ENCODE assay signal across 24 cellular contexts in genomic region chr12:79358716-79359341, GRCh38.
A peak's percentile ranks its signal among the peaks of the same experiment; 100 is the strongest.
DNase-seq lines count a peak whose midpoint lies in the region.
"Had no signal": no experiment of that assay in that cellular context is flagged by ENCODE, and none has a peak within 500 bp of the region (broad histone marks: within the 10 kb centered on the region; RNA-seq: fewer than 3 reads in every experiment).

No MANE protein-coding gene starts in this region.

- no peak overlapping the region for H3K27ac ChIP-seq in effector memory CD4-positive, alpha-beta T cell (ENCODE audit: insufficient read depth, low read length, poor library complexity, severe bottlenecking)
- H3K27ac ChIP-seq: neutrophil, PC-9, prostate gland, thyroid gland had no signal

- no peak overlapping the region for H3K4me3 ChIP-seq in effector memory CD4-positive, alpha-beta T cell (ENCODE audit: insufficient read depth, low read depth, low read length, poor library complexity, severe bottlenecking)
- H3K4me3 ChIP-seq: PC-9, prostate gland, thyroid gland had no signal

- H3K27me3 ChIP-seq in effector memory CD4-positive, alpha-beta T cell (replicated peaks; ENCODE audit: control insufficient read depth, insufficient read depth, low read length, poor library complexity, severe bottlenecking), result no peaks in the 10 kb centered on the region
- H3K27me3 ChIP-seq: neutrophil, thyroid gland had no signal

- DNase-seq in HT1080 (ENCODE audit: low read depth), result peak; percentile 7
- DNase-seq in MV-4-11 (lab: John Stamatoyannopoulos, UW), result peak; percentile 74
- peak; percentile 35 for DNase-seq in astrocyte of the hippocampus (ENCODE audit: low read depth, low spot score)
- DNase-seq in iris pigment epithelial cell (ENCODE audit: low read depth), result peak; percentile 11
- no peak for DNase-seq in NCI-H345 (lab: John Stamatoyannopoulos, UW)
- no peak for DNase-seq in T-helper 2 cell
- no peak for DNase-seq in effector memory CD4-positive, alpha-beta T cell
- DNase-seq: activated CD4-positive, alpha-beta T cell treated with anti-CD3 and anti-CD28 coated beads for 36 hours; activated naive CD4-positive, alpha-beta T cell treated with anti-CD3 and anti-CD28 coated beads, Interleukin-2, amount 10 ng/mL, durations not matched to agents 7 days and 5 days; activated T-cell treated with anti-CD3 and anti-CD28 coated beads, Interleukin-2, amount 50 U/mL, for 4 hours; amniotic stem cell; CD4-positive, CD25-positive, alpha-beta regulatory T cell; KG1; NCI-H1105 treated with DMSO at 0.1 percent for 48 hours; NCI-H2029 treated with DMSO at 0.1 percent for 48 hours; NCI-H226; NCI-H774; PC-9; SIG-M5; stimulated activated naive CD8-positive, alpha-beta T cell treated with anti-CD3 and anti-CD28 coated beads, Interleukin-15, amount 100 ng/mL, for 72 hours; T-helper 1 cell; thyroid gland had no signal

- no peaks in the 10 kb centered on the region for H3K9me3 ChIP-seq in effector memory CD4-positive, alpha-beta T cell (ENCODE audit: control insufficient read depth, low read length)
- H3K9me3 ChIP-seq: neutrophil, prostate gland, thyroid gland had no signal

- no peaks in the 10 kb centered on the region for H3K36me3 ChIP-seq in effector memory CD4-positive, alpha-beta T cell (ENCODE audit: control insufficient read depth, insufficient read depth, low read length)
- H3K36me3 ChIP-seq: neutrophil, prostate gland, thyroid gland had no signal

- H3K4me1 ChIP-seq in effector memory CD4-positive, alpha-beta T cell (ENCODE audit: control insufficient read depth, insufficient read depth, low read length, poor library complexity, severe bottlenecking), result no peaks in the 10 kb centered on the region
- H3K4me1 ChIP-seq: prostate gland had no signal

Comparison
In these comparisons a context has a peak if more than half of its experiments do, and no peak if none do; other contexts are left out.
1. DNase-seq: peak in HT1080 (single experiment), MV-4-11 (single experiment), astrocyte of the hippocampus (single experiment) and iris pigment epithelial cell (single experiment); none in NCI-H345 (single experiment), T-helper 2 cell (0 of 5) and effector memory CD4-positive, alpha-beta T cell (0 of 3).